In genomic region chr6:125743604-125744003, GRCh38 we compare ENCODE assay signal across 18 cellular contexts. TPM values are rescaled to one million over a fixed set of nuclear protein-coding genes. Genes with fewer than 3 reads are reported as not detected.
DNase-seq lines count a peak whose midpoint lies in the region; ATAC-seq lines count a peak whose summit lies in the region.
"Had no signal": no experiment of that assay in that cellular context is flagged by ENCODE, and none has a peak within 500 bp of the region (broad histone marks: within the 10 kb centered on the region; RNA-seq: fewer than 3 reads in every experiment).

No MANE protein-coding gene starts in this region.

- DNase-seq in Ammon's horn (ENCODE audit: low spot score) (peak; percentile 45), caudate nucleus (lab: John Stamatoyannopoulos, UW) (no peak), pons (ENCODE audit: low spot score) (peak; percentile 72), SHP77 treated with DMSO at 0.1 percent for 48 hours (lab: John Stamatoyannopoulos, UW) (no peak), T-cell (no peak)
- DNase-seq: AML-193; Calu3; CD4-positive, CD25-positive, alpha-beta regulatory T cell; DND-41; GDM1; GOT3; NCI-H1436 treated with DMSO at 0.1 percent for 48 hours; NCI-H2107; NCI-H226; SIG-M5 had no signal

- H3K27me3 ChIP-seq in HUES6 (ENCODE audit: control insufficient read depth, insufficient read depth, low read length) = peaks cover 17% of the 10 kb centered on the region

- H3K4me3 Mint-ChIP-seq in T-cell = no peak overlapping the region
- H3K4me3 Mint-ChIP-seq: CD4-positive, CD25-positive, alpha-beta regulatory T cell; IgD-negative memory B cell had no signal

- H3K36me3 ChIP-seq in HUES6 (ENCODE audit: control insufficient read depth, insufficient read depth, low read length) = no peaks in the 10 kb centered on the region

- H3K36me3 Mint-ChIP-seq in T-cell = no peaks in the 10 kb centered on the region
- H3K36me3 Mint-ChIP-seq: CD4-positive, CD25-positive, alpha-beta regulatory T cell; IgD-negative memory B cell had no signal

- peaks cover 18 to 23% (median 21%) of the 10 kb centered on the region in 3 donors for H3K4me1 Mint-ChIP-seq in T-cell

- POLR2A ChIA-PET in T-cell (lab: Charles Lee) = no interaction called here

- 0 out of 2 replicates have a peak overlapping the region, but pooled peaks have one; percentile 5 for H3K4me3 ChIP-seq in HUES6 (ENCODE audit: low read depth, low read length)

- no peak overlapping the region for H3K27ac Mint-ChIP-seq in T-cell
- H3K27ac Mint-ChIP-seq: CD4-positive, CD25-positive, alpha-beta regulatory T cell; IgD-negative memory B cell had no signal

- H3K9ac ChIP-seq in HUES6 (ENCODE audit: low read length) = no peak overlapping the region

- H3K27ac ChIP-seq in HUES6 (ENCODE audit: low read depth, low read length) = no peak overlapping the region
- H3K27ac ChIP-seq in caudate nucleus (ENCODE audit: low read depth, low read length) = peak overlapping the region; percentile 77

- H3K4me1 ChIP-seq in HUES6 (ENCODE audit: control insufficient read depth, insufficient read depth, low read length) = peaks cover 28% of the 10 kb centered on the region

- CTCF ChIA-PET in T-cell (lab: Charles Lee) = interaction anchor here in 1 of 2 donors (1.0 to 1.9 kb wide), 2 partner anchors 10 to 433 kb away, joined by 3 to 9 read pairs; no protein-coding TSS in a partner anchor

- ATAC-seq in GM18502 (IDR thresholded peaks at IDR 0.05; ENCODE audit: poor library complexity, unreplicated experiment) (no peak), T-cell (replicated peaks in 1 of 4) (no peak)

- no peaks in the 10 kb centered on the region for H3K9me3 Mint-ChIP-seq in T-cell
- H3K9me3 Mint-ChIP-seq: CD4-positive, CD25-positive, alpha-beta regulatory T cell; IgD-negative memory B cell had no signal

- H3K9me3 ChIP-seq in HUES6 (ENCODE audit: control insufficient read depth, insufficient read depth, low read depth, low read length) = no peaks in the 10 kb centered on the region

- peaks cover 16 to 35% of the 10 kb centered on the region in 2 donors for H3K27me3 Mint-ChIP-seq in T-cell

RNA-seq across cellular contexts. Expression of gene HEY2, which starts 5.8 kb away (rescaled TPM):
- under 1 TPM in 4 of 5 donors, not detected in 1; 0.16 to 0.32 (median 0.24) TPM for total RNA-seq in T-cell
- total RNA-seq: CD4-positive, CD25-positive, alpha-beta regulatory T cell had no signal

RNA-seq across cellular contexts. Expression of gene NCOA7, which starts 47.2 kb away (rescaled TPM):
- total RNA-seq in T-cell = 10 to 100 TPM; 40.3 to 51.6 (median 46.4) TPM

Comparison
In these comparisons a context has a peak if more than half of its experiments do, and no peak if none do; other contexts are left out.
1. DNase-seq: peak in Ammon's horn (single experiment) and pons (single experiment); none in caudate nucleus (0 of 61), SHP77 treated with DMSO at 0.1 percent for 48 hours (single experiment) and T-cell (0 of 34).